Comparison of ENCODE assay signal across 11 cellular contexts in the genomic region with DNA sequence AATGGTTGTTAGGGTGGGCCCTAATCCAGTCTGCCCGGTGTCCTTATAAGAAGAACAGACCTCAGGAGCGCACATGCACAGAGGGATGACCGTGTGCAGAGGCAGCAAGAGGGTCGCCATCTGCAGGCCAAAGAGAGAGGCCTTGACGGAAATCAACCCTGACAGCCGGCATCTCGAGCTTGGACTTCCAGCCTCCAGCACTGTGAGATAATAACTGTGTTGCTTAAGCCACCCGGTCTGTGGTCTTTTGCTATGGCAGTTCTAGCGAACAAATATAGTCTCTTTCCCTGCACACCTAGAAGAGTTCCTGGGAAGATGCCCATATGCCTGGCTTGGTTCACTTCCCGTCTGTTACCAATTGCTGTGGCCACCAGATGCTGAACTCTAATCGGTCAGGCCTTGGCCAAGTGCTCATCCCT. TPM values are rescaled to one million over a fixed set of nuclear protein-coding genes. Genes with fewer than 3 reads are reported as not detected.
DNase-seq lines count a peak whose midpoint lies in the region; ATAC-seq, FAIRE-seq and TF ChIP-seq lines count a peak whose summit lies in the region.
"Had no signal": no experiment of that assay in that cellular context is flagged by ENCODE, and none has a peak within 500 bp of the region (broad histone marks: within the 10 kb centered on the region; RNA-seq: fewer than 3 reads in every experiment).

No MANE protein-coding gene starts in this region.

- H3K4me1 ChIP-seq in astrocyte (ENCODE audit: insufficient read depth, low read length), result peaks cover 6% of the 10 kb centered on the region

- H3K27ac ChIP-seq in astrocyte (ENCODE audit: low read depth, low read length), result no peak overlapping the region
- H3K27ac ChIP-seq: neutrophil had no signal

- H2AFZ ChIP-seq in astrocyte (ENCODE audit: low read depth, low read length), result no peak overlapping the region

- H3K27me3 ChIP-seq in astrocyte (ENCODE audit: insufficient read depth, low read length), result peaks cover 7% of the 10 kb centered on the region

- H3K36me3 ChIP-seq in astrocyte (ENCODE audit: insufficient read depth, low read length), result no peaks in the 10 kb centered on the region
- H3K36me3 ChIP-seq: neutrophil had no signal

- H3K27ac Mint-ChIP-seq in astrocyte (ENCODE audit: unreplicated experiment), result no peak overlapping the region
- H3K27ac Mint-ChIP-seq: stimulated activated naive CD8-positive, alpha-beta T cell treated with anti-CD3 and anti-CD28 coated beads, Interleukin-15, Interleukin-2, amounts not matched to agents 100 ng/mL and 50 ng/mL, for 24 hours had no signal

- peak; percentile 38 for TF ChIP-seq CTCF in astrocyte (IDR thresholded peaks at IDR 0.05; ENCODE audit: insufficient read depth, low read depth, low read length)

- H3K9me3 ChIP-seq in astrocyte (ENCODE audit: insufficient read depth, low read depth, low read length), result no peaks in the 10 kb centered on the region
- H3K9me3 ChIP-seq: neutrophil had no signal

- H4K20me1 ChIP-seq in astrocyte (ENCODE audit: insufficient read depth, low read length), result no peaks in the 10 kb centered on the region

- H3K36me3 Mint-ChIP-seq in astrocyte (ENCODE audit: low read depth, unreplicated experiment), result no peaks in the 10 kb centered on the region

- no peak overlapping the region for H3K4me3 Mint-ChIP-seq in astrocyte (ENCODE audit: unreplicated experiment)
- H3K4me3 Mint-ChIP-seq: stimulated activated naive CD8-positive, alpha-beta T cell treated with anti-CD3 and anti-CD28 coated beads, Interleukin-15, Interleukin-2, amounts not matched to agents 100 ng/mL and 50 ng/mL, for 24 hours had no signal

- no peak overlapping the region for H3K9ac ChIP-seq in astrocyte (ENCODE audit: low read length)

- peaks cover 23% of the 10 kb centered on the region for H3K27me3 Mint-ChIP-seq in astrocyte (ENCODE audit: low read depth, unreplicated experiment)

- H3K4me2 ChIP-seq in astrocyte (ENCODE audit: low read length), result no peak overlapping the region

- FAIRE-seq in astrocyte (lab: Jason Lieb, UNC), result no peak
- FAIRE-seq: TTC549 had no signal

- no peak overlapping the region for H3K4me3 ChIP-seq in astrocyte (ENCODE audit: insufficient read depth, low read depth, low read length)

- peak; percentile 69 for ATAC-seq in left lobe of liver
- ATAC-seq in GM19035 (IDR thresholded peaks at IDR 0.05; ENCODE audit: unreplicated experiment), result no peak
- no peak for ATAC-seq in GM18867 (IDR thresholded peaks at IDR 0.05; ENCODE audit: unreplicated experiment)

- H3K79me2 ChIP-seq in astrocyte (ENCODE audit: insufficient read depth, low read length), result no peaks in the 10 kb centered on the region

- H3K9me3 Mint-ChIP-seq in astrocyte (ENCODE audit: unreplicated experiment), result no peaks in the 10 kb centered on the region
- H3K9me3 Mint-ChIP-seq: stimulated activated naive CD8-positive, alpha-beta T cell treated with anti-CD3 and anti-CD28 coated beads, Interleukin-15, Interleukin-2, amounts not matched to agents 100 ng/mL and 50 ng/mL, for 24 hours had no signal

- DNase-seq in COLO829 (ENCODE audit: low spot score) (peak; percentile 47), HT-29 (ENCODE audit: low spot score) (peak; percentile 68), astrocyte (ENCODE audit: low read depth) (peak; percentile 42), left lobe of liver (ENCODE audit: low spot score) (peak; percentile 66), NCI-H187 (lab: John Stamatoyannopoulos, UW) (no peak), AML-193 (lab: John Stamatoyannopoulos, UW) (no peak)

- H3K4me1 Mint-ChIP-seq in astrocyte (ENCODE audit: low read depth, unreplicated experiment), result no peaks in the 10 kb centered on the region

RNA-seq across cellular contexts. Expression of gene PTGIS, which starts 35.3 kb away (rescaled TPM):
- total RNA-seq in HT-29 (2014; rRNA removed; shearing (Covaris generic)), result not detected in 2 replicates
- total RNA-seq in astrocyte (1.9 and 3.1 TPM in 2 replicates), left lobe of liver (20.3 TPM)

Comparison
In these comparisons a context has a peak if more than half of its experiments do, and no peak if none do; other contexts are left out.
1. DNase-seq: peak in COLO829 (single experiment), HT-29 (single experiment), astrocyte (single experiment) and left lobe of liver (single experiment); none in NCI-H187 (0 of 2) and AML-193 (0 of 2).